1 cellular context compared by ENCODE assay signal in the genomic region with DNA sequence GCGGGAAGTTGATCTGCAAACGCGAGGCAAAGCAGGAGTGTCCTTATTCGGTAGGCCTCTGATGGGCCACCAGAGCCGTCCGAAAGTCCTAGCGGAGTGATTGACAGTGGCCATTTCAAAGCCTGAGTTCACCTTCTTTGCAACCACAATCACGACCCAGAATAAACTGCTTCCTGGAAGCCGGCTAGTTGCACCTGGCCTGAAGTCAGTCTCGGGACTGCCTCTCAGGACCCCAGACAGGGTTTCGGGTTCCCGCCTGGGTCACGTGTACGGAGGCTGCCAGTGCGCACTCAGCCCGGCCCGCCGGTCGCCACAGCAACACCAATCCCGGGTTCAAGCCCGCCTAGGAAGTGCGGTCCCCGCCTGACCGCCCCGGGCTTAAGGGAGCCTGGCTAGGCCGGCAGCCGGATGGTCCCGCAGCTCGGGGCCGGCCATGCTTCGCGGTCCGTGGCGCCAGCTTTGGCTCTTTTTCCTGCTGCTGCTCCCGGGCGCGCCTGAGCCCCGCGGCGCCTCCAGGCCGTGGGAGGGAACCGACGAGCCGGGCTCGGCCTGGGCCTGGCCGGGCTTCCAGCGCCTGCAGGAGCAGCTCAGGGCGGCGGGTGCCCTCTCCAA.
TF ChIP-seq lines count a peak whose summit lies in the region.

A gene with protein sequence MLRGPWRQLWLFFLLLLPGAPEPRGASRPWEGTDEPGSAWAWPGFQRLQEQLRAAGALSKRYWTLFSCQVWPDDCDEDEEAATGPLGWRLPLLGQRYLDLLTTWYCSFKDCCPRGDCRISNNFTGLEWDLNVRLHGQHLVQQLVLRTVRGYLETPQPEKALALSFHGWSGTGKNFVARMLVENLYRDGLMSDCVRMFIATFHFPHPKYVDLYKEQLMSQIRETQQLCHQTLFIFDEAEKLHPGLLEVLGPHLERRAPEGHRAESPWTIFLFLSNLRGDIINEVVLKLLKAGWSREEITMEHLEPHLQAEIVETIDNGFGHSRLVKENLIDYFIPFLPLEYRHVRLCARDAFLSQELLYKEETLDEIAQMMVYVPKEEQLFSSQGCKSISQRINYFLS (plus strand): TSS at position 375 of the 612 bp plus-strand sequence. CDS start 59 bp downstream, at position 434.

TF ChIP-seq in HepG2, 621 proteins besides CTCF, POLR2A, EP300 and RAD21 (continued from another document and continues in another):
- TF ChIP-seq, protein P1, sequence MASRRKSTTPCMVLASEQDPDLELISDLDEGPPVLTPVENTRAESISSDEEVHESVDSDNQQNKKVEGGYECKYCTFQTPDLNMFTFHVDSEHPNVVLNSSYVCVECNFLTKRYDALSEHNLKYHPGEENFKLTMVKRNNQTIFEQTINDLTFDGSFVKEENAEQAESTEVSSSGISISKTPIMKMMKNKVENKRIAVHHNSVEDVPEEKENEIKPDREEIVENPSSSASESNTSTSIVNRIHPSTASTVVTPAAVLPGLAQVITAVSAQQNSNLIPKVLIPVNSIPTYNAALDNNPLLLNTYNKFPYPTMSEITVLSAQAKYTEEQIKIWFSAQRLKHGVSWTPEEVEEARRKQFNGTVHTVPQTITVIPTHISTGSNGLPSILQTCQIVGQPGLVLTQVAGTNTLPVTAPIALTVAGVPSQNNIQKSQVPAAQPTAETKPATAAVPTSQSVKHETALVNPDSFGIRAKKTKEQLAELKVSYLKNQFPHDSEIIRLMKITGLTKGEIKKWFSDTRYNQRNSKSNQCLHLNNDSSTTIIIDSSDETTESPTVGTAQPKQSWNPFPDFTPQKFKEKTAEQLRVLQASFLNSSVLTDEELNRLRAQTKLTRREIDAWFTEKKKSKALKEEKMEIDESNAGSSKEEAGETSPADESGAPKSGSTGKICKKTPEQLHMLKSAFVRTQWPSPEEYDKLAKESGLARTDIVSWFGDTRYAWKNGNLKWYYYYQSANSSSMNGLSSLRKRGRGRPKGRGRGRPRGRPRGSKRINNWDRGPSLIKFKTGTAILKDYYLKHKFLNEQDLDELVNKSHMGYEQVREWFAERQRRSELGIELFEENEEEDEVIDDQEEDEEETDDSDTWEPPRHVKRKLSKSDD (CRISPR knock-in tag; IDR thresholded peaks at IDR 0.05; ENCODE audit: low read depth), result no peak
- TF ChIP-seq NR2F2 (IDR thresholded peaks at IDR 0.05; ENCODE audit: borderline replicate concordance, low read depth) (no peak), ZBTB3 (CRISPR knock-in tag; IDR thresholded peaks at IDR 0.05; ENCODE audit: borderline replicate concordance, low read depth) (no peak; the same call in 1 of the 2 replicates), ZNF326 (CRISPR knock-in tag; IDR thresholded peaks at IDR 0.05; ENCODE audit: borderline replicate concordance) (no peak), ZNF782 (CRISPR knock-in tag; IDR thresholded peaks at IDR 0.05; ENCODE audit: borderline replicate concordance) (no peak; the same call in none of the 2 replicates), ZNF552 (CRISPR knock-in tag; IDR thresholded peaks at IDR 0.05; ENCODE audit: borderline replicate concordance) (peak; percentile 23; the same call in 1 of the 2 replicates), SKI (IDR thresholded peaks at IDR 0.05; ENCODE audit: partially characterized antibody) (peak; percentile 39), GABPB1 (CRISPR knock-in tag; IDR thresholded peaks at IDR 0.05) (peak; percentile 83), ZNF616 (CRISPR knock-in tag; IDR thresholded peaks at IDR 0.05; ENCODE audit: low read depth) (no peak), ZNF75D (CRISPR knock-in tag; IDR thresholded peaks at IDR 0.05; ENCODE audit: borderline replicate concordance) (no peak), ZKSCAN5 (CRISPR knock-in tag; IDR thresholded peaks at IDR 0.05) (no peak), HNRNPLL (IDR thresholded peaks at IDR 0.05; ENCODE audit: low read depth, low read length, poor library complexity, severe bottlenecking) (no peak), PHB2 (IDR thresholded peaks at IDR 0.05; ENCODE audit: partially characterized antibody) (no peak), ZSCAN29 (CRISPR knock-in tag; conservative IDR thresholded peaks at IDR 0.05) (peak; percentile 74; the same call in 1 of the 2 replicates), REPIN1 (CRISPR knock-in tag; IDR thresholded peaks at IDR 0.05; ENCODE audit: borderline replicate concordance, low read depth) (peak; percentile 94), HOXA5 (CRISPR knock-in tag; IDR thresholded peaks at IDR 0.05) (no peak; the same call in none of the 2 replicates), ZEB1 (IDR thresholded peaks at IDR 0.05; ENCODE audit: insufficient replicate concordance, low read depth) (peak; percentile 35), PCBP2 (optimal IDR thresholded peaks at IDR 0.05; ENCODE audit: low read depth, low read length, poor library complexity, severe bottlenecking) (no peak), NFKB2 (CRISPR knock-in tag; IDR thresholded peaks at IDR 0.05; ENCODE audit: borderline replicate concordance) (no peak), HMG20A (CRISPR knock-in tag; IDR thresholded peaks at IDR 0.05; ENCODE audit: borderline replicate concordance) (no peak), ZNF460 (CRISPR knock-in tag; IDR thresholded peaks at IDR 0.05; ENCODE audit: borderline replicate concordance) (no peak), ZNF550 (CRISPR knock-in tag; IDR thresholded peaks at IDR 0.05; ENCODE audit: borderline replicate concordance) (no peak), MYNN (CRISPR knock-in tag; IDR thresholded peaks at IDR 0.05; ENCODE audit: low read depth) (no peak), ONECUT2 (CRISPR knock-in tag; IDR thresholded peaks at IDR 0.05) (0 out of 2 replicates have a peak, but pooled peaks have one; percentile 32)
- TF ChIP-seq, protein P2, sequence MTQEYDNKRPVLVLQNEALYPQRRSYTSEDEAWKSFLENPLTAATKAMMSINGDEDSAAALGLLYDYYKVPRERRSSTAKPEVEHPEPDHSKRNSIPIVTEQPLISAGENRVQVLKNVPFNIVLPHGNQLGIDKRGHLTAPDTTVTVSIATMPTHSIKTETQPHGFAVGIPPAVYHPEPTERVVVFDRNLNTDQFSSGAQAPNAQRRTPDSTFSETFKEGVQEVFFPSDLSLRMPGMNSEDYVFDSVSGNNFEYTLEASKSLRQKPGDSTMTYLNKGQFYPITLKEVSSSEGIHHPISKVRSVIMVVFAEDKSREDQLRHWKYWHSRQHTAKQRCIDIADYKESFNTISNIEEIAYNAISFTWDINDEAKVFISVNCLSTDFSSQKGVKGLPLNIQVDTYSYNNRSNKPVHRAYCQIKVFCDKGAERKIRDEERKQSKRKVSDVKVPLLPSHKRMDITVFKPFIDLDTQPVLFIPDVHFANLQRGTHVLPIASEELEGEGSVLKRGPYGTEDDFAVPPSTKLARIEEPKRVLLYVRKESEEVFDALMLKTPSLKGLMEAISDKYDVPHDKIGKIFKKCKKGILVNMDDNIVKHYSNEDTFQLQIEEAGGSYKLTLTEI (CRISPR knock-in tag; conservative IDR thresholded peaks at IDR 0.05), result no peak
- TF ChIP-seq, protein P3, sequence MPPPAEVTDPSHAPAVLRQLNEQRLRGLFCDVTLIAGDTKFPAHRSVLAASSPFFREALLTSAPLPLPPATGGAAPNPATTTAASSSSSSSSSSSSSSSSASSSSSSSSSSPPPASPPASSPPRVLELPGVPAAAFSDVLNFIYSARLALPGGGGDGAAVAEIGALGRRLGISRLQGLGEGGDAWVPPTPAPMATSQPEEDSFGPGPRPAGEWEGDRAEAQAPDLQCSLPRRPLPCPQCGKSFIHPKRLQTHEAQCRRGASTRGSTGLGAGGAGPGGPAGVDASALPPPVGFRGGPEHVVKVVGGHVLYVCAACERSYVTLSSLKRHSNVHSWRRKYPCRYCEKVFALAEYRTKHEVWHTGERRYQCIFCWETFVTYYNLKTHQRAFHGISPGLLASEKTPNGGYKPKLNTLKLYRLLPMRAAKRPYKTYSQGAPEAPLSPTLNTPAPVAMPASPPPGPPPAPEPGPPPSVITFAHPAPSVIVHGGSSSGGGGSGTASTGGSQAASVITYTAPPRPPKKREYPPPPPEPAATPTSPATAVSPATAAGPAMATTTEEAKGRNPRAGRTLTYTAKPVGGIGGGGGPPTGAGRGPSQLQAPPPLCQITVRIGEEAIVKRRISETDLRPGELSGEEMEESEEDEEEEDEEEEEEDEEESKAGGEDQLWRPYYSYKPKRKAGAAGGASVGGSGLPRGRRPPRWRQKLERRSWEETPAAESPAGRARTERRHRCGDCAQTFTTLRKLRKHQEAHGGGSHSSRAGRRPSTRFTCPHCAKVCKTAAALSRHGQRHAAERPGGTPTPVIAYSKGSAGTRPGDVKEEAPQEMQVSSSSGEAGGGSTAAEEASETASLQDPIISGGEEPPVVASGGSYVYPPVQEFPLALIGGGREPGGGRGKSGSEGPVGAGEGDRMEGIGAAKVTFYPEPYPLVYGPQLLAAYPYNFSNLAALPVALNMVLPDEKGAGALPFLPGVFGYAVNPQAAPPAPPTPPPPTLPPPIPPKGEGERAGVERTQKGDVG (CRISPR knock-in tag; IDR thresholded peaks at IDR 0.05; ENCODE audit: borderline replicate concordance), result peak; percentile 59; the same call in 1 of the 2 replicates
- TF ChIP-seq, protein P4, sequence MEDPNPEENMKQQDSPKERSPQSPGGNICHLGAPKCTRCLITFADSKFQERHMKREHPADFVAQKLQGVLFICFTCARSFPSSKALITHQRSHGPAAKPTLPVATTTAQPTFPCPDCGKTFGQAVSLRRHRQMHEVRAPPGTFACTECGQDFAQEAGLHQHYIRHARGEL (CRISPR knock-in tag; IDR thresholded peaks at IDR 0.05), result no peak
- TF ChIP-seq, protein P5, sequence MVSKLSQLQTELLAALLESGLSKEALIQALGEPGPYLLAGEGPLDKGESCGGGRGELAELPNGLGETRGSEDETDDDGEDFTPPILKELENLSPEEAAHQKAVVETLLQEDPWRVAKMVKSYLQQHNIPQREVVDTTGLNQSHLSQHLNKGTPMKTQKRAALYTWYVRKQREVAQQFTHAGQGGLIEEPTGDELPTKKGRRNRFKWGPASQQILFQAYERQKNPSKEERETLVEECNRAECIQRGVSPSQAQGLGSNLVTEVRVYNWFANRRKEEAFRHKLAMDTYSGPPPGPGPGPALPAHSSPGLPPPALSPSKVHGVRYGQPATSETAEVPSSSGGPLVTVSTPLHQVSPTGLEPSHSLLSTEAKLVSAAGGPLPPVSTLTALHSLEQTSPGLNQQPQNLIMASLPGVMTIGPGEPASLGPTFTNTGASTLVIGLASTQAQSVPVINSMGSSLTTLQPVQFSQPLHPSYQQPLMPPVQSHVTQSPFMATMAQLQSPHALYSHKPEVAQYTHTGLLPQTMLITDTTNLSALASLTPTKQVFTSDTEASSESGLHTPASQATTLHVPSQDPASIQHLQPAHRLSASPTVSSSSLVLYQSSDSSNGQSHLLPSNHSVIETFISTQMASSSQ (IDR thresholded peaks at IDR 0.05; ENCODE audit: low read depth), result no peak
- TF ChIP-seq, protein P5 (CRISPR knock-in tag; IDR thresholded peaks at IDR 0.05; ENCODE audit: borderline replicate concordance), result no peak; the same call in 1 of the 2 replicates
- TF ChIP-seq, protein P6, sequence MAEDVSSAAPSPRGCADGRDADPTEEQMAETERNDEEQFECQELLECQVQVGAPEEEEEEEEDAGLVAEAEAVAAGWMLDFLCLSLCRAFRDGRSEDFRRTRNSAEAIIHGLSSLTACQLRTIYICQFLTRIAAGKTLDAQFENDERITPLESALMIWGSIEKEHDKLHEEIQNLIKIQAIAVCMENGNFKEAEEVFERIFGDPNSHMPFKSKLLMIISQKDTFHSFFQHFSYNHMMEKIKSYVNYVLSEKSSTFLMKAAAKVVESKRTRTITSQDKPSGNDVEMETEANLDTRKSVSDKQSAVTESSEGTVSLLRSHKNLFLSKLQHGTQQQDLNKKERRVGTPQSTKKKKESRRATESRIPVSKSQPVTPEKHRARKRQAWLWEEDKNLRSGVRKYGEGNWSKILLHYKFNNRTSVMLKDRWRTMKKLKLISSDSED (CRISPR knock-in tag; IDR thresholded peaks at IDR 0.05), result no peak
- TF ChIP-seq, protein P7, sequence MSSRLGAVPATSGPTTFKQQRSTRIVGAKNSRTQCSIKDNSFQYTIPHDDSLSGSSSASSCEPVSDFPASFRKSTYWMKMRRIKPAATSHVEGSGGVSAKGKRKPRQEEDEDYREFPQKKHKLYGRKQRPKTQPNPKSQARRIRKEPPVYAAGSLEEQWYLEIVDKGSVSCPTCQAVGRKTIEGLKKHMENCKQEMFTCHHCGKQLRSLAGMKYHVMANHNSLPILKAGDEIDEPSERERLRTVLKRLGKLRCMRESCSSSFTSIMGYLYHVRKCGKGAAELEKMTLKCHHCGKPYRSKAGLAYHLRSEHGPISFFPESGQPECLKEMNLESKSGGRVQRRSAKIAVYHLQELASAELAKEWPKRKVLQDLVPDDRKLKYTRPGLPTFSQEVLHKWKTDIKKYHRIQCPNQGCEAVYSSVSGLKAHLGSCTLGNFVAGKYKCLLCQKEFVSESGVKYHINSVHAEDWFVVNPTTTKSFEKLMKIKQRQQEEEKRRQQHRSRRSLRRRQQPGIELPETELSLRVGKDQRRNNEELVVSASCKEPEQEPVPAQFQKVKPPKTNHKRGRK (CRISPR knock-in tag; IDR thresholded peaks at IDR 0.05), result no peak
- TF ChIP-seq, protein P8, sequence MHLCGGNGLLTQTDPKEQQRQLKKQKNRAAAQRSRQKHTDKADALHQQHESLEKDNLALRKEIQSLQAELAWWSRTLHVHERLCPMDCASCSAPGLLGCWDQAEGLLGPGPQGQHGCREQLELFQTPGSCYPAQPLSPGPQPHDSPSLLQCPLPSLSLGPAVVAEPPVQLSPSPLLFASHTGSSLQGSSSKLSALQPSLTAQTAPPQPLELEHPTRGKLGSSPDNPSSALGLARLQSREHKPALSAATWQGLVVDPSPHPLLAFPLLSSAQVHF (CRISPR knock-in tag; IDR thresholded peaks at IDR 0.05), result no peak
- TF ChIP-seq, protein P9, sequence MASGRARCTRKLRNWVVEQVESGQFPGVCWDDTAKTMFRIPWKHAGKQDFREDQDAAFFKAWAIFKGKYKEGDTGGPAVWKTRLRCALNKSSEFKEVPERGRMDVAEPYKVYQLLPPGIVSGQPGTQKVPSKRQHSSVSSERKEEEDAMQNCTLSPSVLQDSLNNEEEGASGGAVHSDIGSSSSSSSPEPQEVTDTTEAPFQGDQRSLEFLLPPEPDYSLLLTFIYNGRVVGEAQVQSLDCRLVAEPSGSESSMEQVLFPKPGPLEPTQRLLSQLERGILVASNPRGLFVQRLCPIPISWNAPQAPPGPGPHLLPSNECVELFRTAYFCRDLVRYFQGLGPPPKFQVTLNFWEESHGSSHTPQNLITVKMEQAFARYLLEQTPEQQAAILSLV (CRISPR knock-in tag; IDR thresholded peaks at IDR 0.05; ENCODE audit: borderline replicate concordance), result 0 out of 2 replicates have a peak, but pooled peaks have one; percentile 22
